Comparison of ENCODE assay signal across 9 cellular contexts in the genomic region with DNA sequence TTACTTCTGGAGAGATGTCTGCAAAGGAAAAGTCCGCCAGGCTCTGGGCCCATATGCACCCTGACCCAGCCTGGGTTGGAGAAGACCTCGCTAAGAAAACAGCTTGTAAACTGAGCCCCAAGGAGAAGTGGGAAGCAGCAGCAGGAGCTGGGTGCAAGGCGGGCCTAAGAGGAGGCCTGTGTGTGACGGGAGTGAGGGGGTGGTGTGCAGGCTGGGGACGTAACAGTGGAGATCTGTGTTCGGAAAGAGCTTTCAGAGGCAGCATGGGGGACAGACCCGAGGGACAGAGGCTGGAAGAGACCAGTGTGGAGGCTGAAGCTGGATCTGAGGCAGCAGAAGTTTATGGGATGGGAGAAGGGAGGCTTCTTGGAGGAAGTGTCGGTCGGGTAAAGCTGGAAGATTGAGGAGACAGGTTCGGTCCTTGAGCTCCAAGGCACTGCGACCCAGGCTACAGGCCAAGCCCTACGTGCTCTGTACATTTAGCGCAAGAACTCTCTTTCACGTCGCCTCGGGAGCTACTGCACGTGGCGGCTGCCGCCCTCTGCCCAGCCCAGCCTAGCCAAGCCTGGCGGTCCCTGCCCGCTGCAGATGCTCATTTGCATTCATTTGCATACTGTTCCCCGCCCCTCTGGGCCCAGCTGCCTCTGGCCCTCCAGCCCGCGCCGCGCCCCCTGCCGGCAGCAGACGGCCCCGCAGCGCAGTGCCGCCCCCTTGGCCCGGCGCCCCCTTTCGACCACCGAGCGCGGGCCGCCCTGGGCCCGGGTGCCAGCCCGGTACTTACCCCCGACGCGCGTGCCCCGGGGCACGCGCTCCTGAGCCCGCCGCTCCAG. TPM values are rescaled to one million over a fixed set of nuclear protein-coding genes. Genes with fewer than 3 reads are reported as not detected.
DNase-seq lines count a peak whose midpoint lies in the region; ATAC-seq, FAIRE-seq and TF ChIP-seq lines count a peak whose summit lies in the region.
"Had no signal": no experiment of that assay in that cellular context is flagged by ENCODE, and none has a peak within 500 bp of the region (broad histone marks: within the 10 kb centered on the region; RNA-seq: fewer than 3 reads in every experiment).

No MANE protein-coding gene starts in this region.

- H3K4me2 ChIP-seq in GM12878 (ENCODE audit: control insufficient read depth, insufficient read depth) (no peak overlapping the region; the same call in 1 of the 2 replicates), skeletal muscle satellite cell (ENCODE audit: low read length) (peak overlapping the region; percentile 85)

- SMC1A ChIA-PET in GM12878 (lab: Charles Lee; ENCODE audit: uncharacterized antibody, unreplicated experiment) = no interaction called here

- WGBS in GM12878 (ENCODE audit: insufficient coverage, insufficient replicate concordance, low lambda C conversion rate, missing lambda C conversion rate) = 31% methylated on average over 42 of the region's 49 CpGs

- no peak overlapping the region for H3K9ac ChIP-seq in GM12878 (ENCODE audit: control insufficient read depth, insufficient read depth, low read length)
- H3K9ac ChIP-seq in iPS-15b (ENCODE audit: low read depth, low read length) = peak overlapping the region; percentile 37
- peak overlapping the region; percentile 26 for H3K9ac ChIP-seq in skeletal muscle satellite cell (ENCODE audit: low read depth, low read length)

- peak; percentile 32 to 43 (median 35); a peak in 5 of 6 replicates for TF ChIP-seq CTCF in GM12878 (IDR thresholded peaks at IDR 0.05 in 2 of 3, conservative IDR thresholded peaks at IDR 0.05 in 1 of 3; ENCODE audit: control insufficient read depth in 2 of 3, extremely low read depth in 1 of 3, insufficient read depth in 1 of 3, low read depth in 3 of 3, low read length in 3 of 3)

- no peak overlapping the region for H2AFZ ChIP-seq in GM12878 (ENCODE audit: control insufficient read depth, low read depth, low read length)

- H3K9me3 ChIP-seq in GM12878 (replicated peaks; ENCODE audit: control insufficient read depth, insufficient read depth, low read length) = no peaks in the 10 kb centered on the region; the same call in 2 of the 3 replicates
- H3K9me3 ChIP-seq in iPS-15b (ENCODE audit: control insufficient read depth, insufficient read depth, low read length) = no peaks in the 10 kb centered on the region
- no peaks in the 10 kb centered on the region for H3K9me3 ChIP-seq in skeletal muscle satellite cell (replicated peaks; ENCODE audit: low read length)

- no peak for FAIRE-seq in GM12878 (lab: Jason Lieb, UNC)

- no peak overlapping the region for H3K4me3 ChIP-seq in GM12878
- peak overlapping the region; percentile 76 for H3K4me3 ChIP-seq in iPS-15b (ENCODE audit: low read depth, low read length)
- peak overlapping the region; percentile 67 for H3K4me3 ChIP-seq in skeletal muscle satellite cell (ENCODE audit: low read length)

- TF ChIP-seq EP300 in GM12878 (IDR thresholded peaks at IDR 0.05; ENCODE audit: borderline replicate concordance in 1 of 2, control insufficient read depth in 1 of 2, low read depth in 2 of 2, low read length in 2 of 2) = no peak

- H3K27ac ChIP-seq in GM12878 (ENCODE audit: control insufficient read depth, insufficient read depth) = no peak overlapping the region

- ATAC-seq in GM12878 (peak; percentile 84), GM21619 (IDR thresholded peaks at IDR 0.05; ENCODE audit: unreplicated experiment) (no peak)

- RAD21 ChIA-PET in GM12878 (lab: Charles Lee; ENCODE audit: unreplicated experiment) = interaction anchor here (1.3 to 1.4 kb wide), 2 partner anchors 16 to 162 kb away, joined by 3 read pairs; no protein-coding TSS in a partner anchor

- CTCF ChIA-PET in GM12878 (lab: Yijun Ruan, JAX) = interaction anchor here (0.8 to 6.5 kb wide), 6 partner anchors 9 to 372 kb away, joined by 3 to 36 read pairs (median 3); partner anchors contain the start of gene TMEM54

- no peaks in the 10 kb centered on the region for H4K20me1 ChIP-seq in GM12878 (ENCODE audit: control insufficient read depth, insufficient read depth)

- H3K4me1 ChIP-seq in GM12878 (ENCODE audit: control insufficient read depth, insufficient read depth, low read length) (no peaks in the 10 kb centered on the region), iPS-15b (ENCODE audit: control insufficient read depth, insufficient read depth, low read length) (no peaks in the 10 kb centered on the region), skeletal muscle satellite cell (ENCODE audit: control insufficient read depth, insufficient read depth, low read length) (peaks cover 9% of the 10 kb centered on the region)

- DNase-seq in NCI-H345 (lab: John Stamatoyannopoulos, UW) (peak; percentile 61), NCI-H345 treated with DMSO at 0.1 percent for 48 hours (lab: John Stamatoyannopoulos, UW; ENCODE audit: unreplicated experiment) (no peak), NCI-H82 (lab: John Stamatoyannopoulos, UW) (peak; percentile 95), GM12878 (ENCODE audit: low read depth, low spot score) (no peak), HPDE6-E6E7 (ENCODE audit: extremely low spot score) (no peak)
- DNase-seq: DND-41 had no signal

- in situ Hi-C loops in GM12878 (cut with MboI) = no loop called here

- no peaks in the 10 kb centered on the region for H3K79me2 ChIP-seq in GM12878 (ENCODE audit: control insufficient read depth, insufficient read depth, low read length)

- no TSS peak for BruUV-seq in GM12878 (replicated peaks; lab: Mats Ljungman, UMichigan)

- TF ChIP-seq POLR2A in GM12878 (IDR thresholded peaks at IDR 0.05; ENCODE audit: low read depth, low read length) = no peak

- H3K36me3 ChIP-seq in GM12878 (ENCODE audit: control insufficient read depth in 2 of 2, insufficient read depth in 2 of 2, low read length in 1 of 2) (no peaks in the 10 kb centered on the region), iPS-15b (ENCODE audit: control insufficient read depth, insufficient read depth, low read length) (peaks cover 2% of the 10 kb centered on the region), skeletal muscle satellite cell (ENCODE audit: insufficient read depth, low read length) (no peaks in the 10 kb centered on the region)

- TF ChIP-seq RAD21 in GM12878 (IDR thresholded peaks at IDR 0.05; ENCODE audit: insufficient read depth, low read depth, low read length) = no peak

- peaks cover 8 to 16% of the 10 kb centered on the region in 2 experiments for H3K27me3 ChIP-seq in GM12878 (replicated peaks in 1 of 2; ENCODE audit: control insufficient read depth in 2 of 2, insufficient read depth in 2 of 2, low read length in 1 of 2)
- peaks cover 50% of the 10 kb centered on the region for H3K27me3 ChIP-seq in iPS-15b (ENCODE audit: control insufficient read depth, insufficient read depth, low read length)
- H3K27me3 ChIP-seq in skeletal muscle satellite cell (ENCODE audit: control insufficient read depth, insufficient read depth, low read length) = peaks cover 49% of the 10 kb centered on the region

- POLR2A ChIA-PET in GM12878 (lab: Charles Lee) = interaction anchor here (1.5 kb wide), 1 partner anchor 17 kb away, joined by 4 read pairs; no protein-coding TSS in a partner anchor

- intact Hi-C loops in GM12878 (cut with micrococcal nuclease; ENCODE audit: unreplicated experiment) = no loop called here

RNA-seq across cellular contexts. Expression of gene HPCA, which starts 6.3 kb away (rescaled TPM):
- total RNA-seq in GM12878 (2013; cell fraction: nucleolus; rRNA removed) = 0.35 TPM in 1 of 2 replicates, not detected in the other
- total RNA-seq in GM12878 (2014; rRNA removed) = not detected in 2 replicates
- total RNA-seq in GM12878 (2014; rRNA removed; fragmentation: Illumina TruSeq; extraction: Trizol) = not detected in 2 replicates
- not detected in 2 replicates for total RNA-seq in GM12878 (2021)
- not detected for polyA plus RNA-seq in GM12878 (2011; ENCODE audit: low read depth)
- polyA plus RNA-seq in GM12878 (2011; rRNA removed) = 0.11 TPM in 1 of 2 replicates, not detected in the other
- polyA plus RNA-seq in GM12878 (2011; cell fraction: cytosol; rRNA removed) = 0.06 and 0.12 TPM in 2 replicates
- 0.48 and 1.8 TPM in 2 replicates for polyA plus RNA-seq in GM12878 (2011; cell fraction: nucleus; rRNA removed)
- polyA plus RNA-seq in GM12878 (2012) = 0.07 TPM in 1 of 2 replicates, not detected in the other
- polyA plus RNA-seq in GM12878 (2014; fragmentation: Illumina TruSeq; extraction: Trizol) = not detected in 2 replicates
- polyA plus RNA-seq in GM12878 (2014; fragmentation: Nextera tagmentation; extraction: Ambion mirVana) = not detected
- not detected in 2 replicates for polyA plus RNA-seq in GM12878 (2014; rRNA removed)
- polyA plus RNA-seq in GM12878 (2016; fragmentation: Nextera tagmentation; extraction: Ambion mirVana) = not detected
- polyA minus RNA-seq in GM12878 (2011; rRNA and poly(A)+ RNA removed) = not detected in 2 replicates
- polyA minus RNA-seq in GM12878 (2011; cell fraction: cytosol; rRNA and poly(A)+ RNA removed) = not detected in 2 replicates
- not detected in 2 replicates for polyA minus RNA-seq in GM12878 (2011; cell fraction: nucleus; rRNA and poly(A)+ RNA removed)
- total RNA-seq in skeletal muscle satellite cell (2012; rRNA removed) = not detected in 2 replicates

RNA-seq across cellular contexts. Expression of gene TMEM54, which starts 8.6 kb away (rescaled TPM):
- total RNA-seq in GM12878 (2013; cell fraction: nucleolus; rRNA removed) = 0.93 and 1.4 TPM in 2 replicates
- total RNA-seq in GM12878 (2014; rRNA removed) (0.34 and 0.71 TPM in 2 replicates), GM12878 (2014; rRNA removed; fragmentation: Illumina TruSeq; extraction: Trizol) (0.18 and 0.45 TPM in 2 replicates), GM12878 (2021) (0.59 and 1.1 TPM in 2 replicates)
- 0.33 TPM for polyA plus RNA-seq in GM12878 (2011; ENCODE audit: low read depth)
- polyA plus RNA-seq in GM12878 (2011; rRNA removed) (0.63 and 0.80 TPM in 2 replicates), GM12878 (2014; fragmentation: Illumina TruSeq; extraction: Trizol) (0.16 TPM in 1 of 2 replicates, not detected in the other), GM12878 (2014; fragmentation: Nextera tagmentation; extraction: Ambion mirVana) (under 1 TPM in 1 of 2 experiments, not detected in 1; 0.07 TPM), GM12878 (2014; rRNA removed) (0.56 and 0.76 TPM in 2 replicates), GM12878 (2016; fragmentation: Nextera tagmentation; extraction: Ambion mirVana) (under 1 TPM; 0.71 to 0.94 TPM)
- polyA plus RNA-seq in GM12878 (2011; cell fraction: cytosol; rRNA removed) = 3.4 and 4.0 TPM in 2 replicates
- 0.82 and 1.3 TPM in 2 replicates for polyA plus RNA-seq in GM12878 (2011; cell fraction: nucleus; rRNA removed)
- polyA plus RNA-seq in GM12878 (2012) = 0.45 and 0.91 TPM in 2 replicates
- 1.2 and 2.3 TPM in 2 replicates for polyA minus RNA-seq in GM12878 (2011; rRNA and poly(A)+ RNA removed)
- not detected in 2 replicates for polyA minus RNA-seq in GM12878 (2011; cell fraction: cytosol; rRNA and poly(A)+ RNA removed)
- polyA minus RNA-seq in GM12878 (2011; cell fraction: nucleus; rRNA and poly(A)+ RNA removed) = 0.67 TPM in 1 of 2 replicates, not detected in the other
- total RNA-seq in skeletal muscle satellite cell (2012; rRNA removed) = 10.9 and 15.7 TPM in 2 replicates

RNA-seq across cellular contexts. Expression of gene FNDC5, which starts 21.9 kb away (rescaled TPM):
- not detected in 2 replicates for total RNA-seq in GM12878 (2013; cell fraction: nucleolus; rRNA removed)
- total RNA-seq in GM12878 (2014; rRNA removed) (not detected in 2 replicates), GM12878 (2014; rRNA removed; fragmentation: Illumina TruSeq; extraction: Trizol) (not detected in 2 replicates), GM12878 (2021) (not detected in 2 replicates)
- 0.35 TPM for polyA plus RNA-seq in GM12878 (2011; ENCODE audit: low read depth)
- polyA plus RNA-seq in GM12878 (2011; rRNA removed) (0.23 and 0.36 TPM in 2 replicates), GM12878 (2014; fragmentation: Illumina TruSeq; extraction: Trizol) (0.01 TPM in 1 of 2 replicates, not detected in the other), GM12878 (2014; fragmentation: Nextera tagmentation; extraction: Ambion mirVana) (under 1 TPM; 0.14 to 0.26 TPM), GM12878 (2014; rRNA removed) (not detected in 2 replicates), GM12878 (2016; fragmentation: Nextera tagmentation; extraction: Ambion mirVana) (under 1 TPM; 0.11 to 0.29 TPM)
- polyA plus RNA-seq in GM12878 (2011; cell fraction: cytosol; rRNA removed) = 0.05 TPM in 1 of 2 replicates, not detected in the other
- 1.3 and 1.6 TPM in 2 replicates for polyA plus RNA-seq in GM12878 (2011; cell fraction: nucleus; rRNA removed)
- polyA plus RNA-seq in GM12878 (2012) = 0.39 and 0.55 TPM in 2 replicates
- 0.10 TPM in 1 of 2 replicates, not detected in the other for polyA minus RNA-seq in GM12878 (2011; rRNA and poly(A)+ RNA removed)
- not detected in 2 replicates for polyA minus RNA-seq in GM12878 (2011; cell fraction: cytosol; rRNA and poly(A)+ RNA removed)
- not detected in 2 replicates for polyA minus RNA-seq in GM12878 (2011; cell fraction: nucleus; rRNA and poly(A)+ RNA removed)
- total RNA-seq in skeletal muscle satellite cell (2012; rRNA removed) = 1.0 and 3.1 TPM in 2 replicates

Comparison
In these comparisons a context has a peak if more than half of its experiments do, and no peak if none do; other contexts are left out.
1. DNase-seq: peak in NCI-H345 (single experiment) and NCI-H82 (single experiment); none in NCI-H345 treated with DMSO at 0.1 percent for 48 hours (single experiment), GM12878 (single experiment) and HPDE6-E6E7 (single experiment).